ENCODE assay signal across 18 cellular contexts in the genomic region with DNA sequence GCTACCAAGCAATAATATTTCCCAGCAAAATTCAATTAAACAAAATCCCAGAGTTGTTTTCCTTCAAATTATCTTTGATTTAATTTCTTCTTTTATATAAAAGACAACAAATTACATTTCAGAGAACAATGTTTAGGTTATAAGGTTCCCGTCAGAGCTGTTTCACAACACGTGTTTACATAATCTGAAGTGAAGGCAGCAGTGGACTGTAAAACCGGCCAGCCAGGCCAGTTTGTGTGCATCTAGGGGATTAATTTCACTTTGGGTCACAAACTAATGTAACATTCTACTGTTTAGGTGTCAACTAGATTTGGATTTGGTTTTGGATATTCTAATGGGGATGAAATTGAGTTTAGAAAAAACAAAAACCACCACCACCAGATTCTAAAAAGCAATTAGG.
DNase-seq lines count a peak whose midpoint lies in the region; ATAC-seq and TF ChIP-seq lines count a peak whose summit lies in the region.
"Had no signal": no experiment of that assay in that cellular context is flagged by ENCODE, and none has a peak within 500 bp of the region (broad histone marks: within the 10 kb centered on the region; RNA-seq: fewer than 3 reads in every experiment).

No MANE protein-coding gene starts in this region.

- no peak for ATAC-seq in GM18858 (IDR thresholded peaks at IDR 0.05; ENCODE audit: unreplicated experiment)
- ATAC-seq: activated CD8-positive, alpha-beta T cell treated with anti-CD3 and anti-CD28 coated beads for 36 hours had no signal

- no peaks in the 10 kb centered on the region for H3K36me3 ChIP-seq in vagina
- H3K36me3 ChIP-seq in A673 (ENCODE audit: insufficient read depth, low read length, poor library complexity, severe bottlenecking) = no peaks in the 10 kb centered on the region
- H3K36me3 ChIP-seq: MG63, thoracic aorta had no signal

- peaks cover 3% of the 10 kb centered on the region for H3K27me3 Mint-ChIP-seq in nephron progenitor cell (ENCODE audit: low read depth, poor library complexity)
- H3K27me3 Mint-ChIP-seq: activated CD8-positive, alpha-beta T cell treated with anti-CD3 and anti-CD28 coated beads for 36 hours had no signal

- BruUV-seq in A673 (replicated peaks; lab: Mats Ljungman, UMichigan) = no TSS peak

- H3K27me3 ChIP-seq in vagina = no peaks in the 10 kb centered on the region
- no peaks in the 10 kb centered on the region for H3K27me3 ChIP-seq in A673 (replicated peaks; ENCODE audit: insufficient read depth, low read depth, low read length, poor library complexity)
- H3K27me3 ChIP-seq: MG63 had no signal

- no peak overlapping the region for H3K4me3 Mint-ChIP-seq in nephron progenitor cell
- H3K4me3 Mint-ChIP-seq: activated CD8-positive, alpha-beta T cell treated with anti-CD3 and anti-CD28 coated beads for 36 hours; T-helper 2 cell treated with Interferon-gamma antibody and Interleukin-4, amounts not matched to agents 5 μg/mL and 100 μg/mL, for 36 hours had no signal

- intact Hi-C loops in vagina (cut with DNase I) = no loop called here
- intact Hi-C loops in A673 (cut with micrococcal nuclease; ENCODE audit: unreplicated experiment) = no loop called here

- H3K27ac Mint-ChIP-seq in nephron progenitor cell = peak overlapping the region; percentile 90
- H3K27ac Mint-ChIP-seq: activated CD8-positive, alpha-beta T cell treated with anti-CD3 and anti-CD28 coated beads for 36 hours; T-helper 2 cell treated with Interferon-gamma antibody and Interleukin-4, amounts not matched to agents 5 μg/mL and 100 μg/mL, for 36 hours had no signal

- H3K36me3 Mint-ChIP-seq in nephron progenitor cell (ENCODE audit: low read depth) = peaks cover 1% of the 10 kb centered on the region

- POLR2A ChIA-PET in A673 (lab: Charles Lee; ENCODE audit: low non-redundant PET) = no interaction called here

- CTCF ChIA-PET in A673 (lab: Charles Lee) = no interaction called here

- peaks cover 31% of the 10 kb centered on the region for H3K4me1 Mint-ChIP-seq in nephron progenitor cell

- no peak overlapping the region for H3K4me3 ChIP-seq in vagina
- H3K4me3 ChIP-seq in A673 (ENCODE audit: low read depth, low read length, poor library complexity, severe bottlenecking) = no peak overlapping the region
- H3K4me3 ChIP-seq: lung, MG63, thoracic aorta had no signal

- DNase-seq in amniotic epithelial cell (ENCODE audit: low read depth) (peak; percentile 51), iris pigment epithelial cell (ENCODE audit: low read depth) (peak; percentile 78), nephron progenitor cell (no peak), vagina (ENCODE audit: extremely low spot score in 2 of 2) (no peak), A673 (ENCODE audit: low spot score) (no peak), hypothalamus (lab: John Stamatoyannopoulos, UW) (no peak)
- DNase-seq: activated CD4-positive, CD25-positive, alpha-beta regulatory T cell; activated CD8-positive, alpha-beta T cell treated with anti-CD3 and anti-CD28 coated beads for 36 hours; activated T-cell treated with anti-CD3 and anti-CD28 coated beads, Interleukin-2, amount 50 U/mL, for 1 hour; amygdala; MG63; NCI-H1436; NCI-H524 had no signal

- no peaks in the 10 kb centered on the region for H3K9me3 Mint-ChIP-seq in nephron progenitor cell
- H3K9me3 Mint-ChIP-seq: activated CD8-positive, alpha-beta T cell treated with anti-CD3 and anti-CD28 coated beads for 36 hours; T-helper 2 cell treated with Interferon-gamma antibody and Interleukin-4, amounts not matched to agents 5 μg/mL and 100 μg/mL, for 36 hours had no signal

- H3K9me3 ChIP-seq in vagina (no peaks in the 10 kb centered on the region), A673 (ENCODE audit: low read depth, low read length, poor library complexity, severe bottlenecking) (no peaks in the 10 kb centered on the region)
- H3K9me3 ChIP-seq: MG63, thoracic aorta had no signal

- no peak for TF ChIP-seq CTCF in nephron progenitor cell (IDR thresholded peaks at IDR 0.05)
- TF ChIP-seq CTCF in vagina (IDR thresholded peaks at IDR 0.05) = no peak
- no peak for TF ChIP-seq CTCF in A673 (conservative IDR thresholded peaks at IDR 0.05; ENCODE audit: low read depth, low read length)

- TF ChIP-seq POLR2A in vagina (IDR thresholded peaks at IDR 0.05) = no peak

- H3K4me1 ChIP-seq in vagina (peaks cover 11% of the 10 kb centered on the region), A673 (ENCODE audit: insufficient read depth, low read length, poor library complexity, severe bottlenecking) (peaks cover 10% of the 10 kb centered on the region)

- peak overlapping the region; percentile 30 for H3K27ac ChIP-seq in vagina
- no peak overlapping the region for H3K27ac ChIP-seq in A673 (ENCODE audit: low read depth, low read length, poor library complexity, severe bottlenecking)
- H3K27ac ChIP-seq: epithelial cell of prostate, thoracic aorta had no signal

Comparison
In these comparisons a context has a peak if more than half of its experiments do, and no peak if none do; other contexts are left out.
1. DNase-seq: peak in amniotic epithelial cell (single experiment) and iris pigment epithelial cell (single experiment); none in nephron progenitor cell (single experiment), vagina (0 of 2), A673 (single experiment) and hypothalamus (0 of 51).